ENCODE assay signal across 1 cellular context in the genomic region with DNA sequence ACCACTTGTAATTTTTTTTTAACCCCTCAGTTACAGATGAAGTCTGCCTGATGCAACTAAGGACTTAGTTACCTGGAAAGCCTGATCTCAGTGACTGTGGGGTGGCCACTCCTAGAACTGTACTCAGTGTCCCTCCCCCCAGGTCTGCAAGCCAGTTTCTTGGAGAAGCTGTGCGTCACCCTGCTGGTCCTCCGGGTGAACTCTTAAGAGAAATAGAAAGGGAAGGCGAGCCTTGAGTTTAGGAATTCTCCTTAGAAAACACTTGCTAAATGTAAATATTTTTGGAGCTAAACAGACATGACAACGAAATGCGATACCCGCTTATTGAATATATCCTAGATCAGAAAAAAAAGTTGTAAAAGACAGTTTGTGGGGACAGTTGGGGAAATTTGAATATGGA.
TF ChIP-seq lines count a peak whose summit lies in the region.

No MANE protein-coding gene starts in this region.

TF ChIP-seq in K562, 482 proteins besides CTCF, POLR2A, EP300 and RAD21:
- TF ChIP-seq SP1 (CRISPR knock-in tag; IDR thresholded peaks at IDR 0.05), result no peak
- TF ChIP-seq ZFP1 (CRISPR knock-in tag; IDR thresholded peaks at IDR 0.05), result no peak
- TF ChIP-seq, protein P1, sequence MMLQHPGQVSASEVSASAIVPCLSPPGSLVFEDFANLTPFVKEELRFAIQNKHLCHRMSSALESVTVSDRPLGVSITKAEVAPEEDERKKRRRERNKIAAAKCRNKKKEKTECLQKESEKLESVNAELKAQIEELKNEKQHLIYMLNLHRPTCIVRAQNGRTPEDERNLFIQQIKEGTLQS (IDR thresholded peaks at IDR 0.05), result no peak
- TF ChIP-seq, protein P1 (CRISPR knock-in tag; conservative IDR thresholded peaks at IDR 0.05), result no peak
- TF ChIP-seq NCOA2 (IDR thresholded peaks at IDR 0.05; ENCODE audit: partially characterized antibody in 2 of 2), result no peak
- no peak for TF ChIP-seq PYGO2 (tag; IDR thresholded peaks at IDR 0.05)
- no peak for TF ChIP-seq CAMTA2 (CRISPR knock-in tag; conservative IDR thresholded peaks at IDR 0.05)
- TF ChIP-seq PTTG1 (tag; IDR thresholded peaks at IDR 0.05; ENCODE audit: low read depth), result no peak
- TF ChIP-seq PHB2 (IDR thresholded peaks at IDR 0.05; ENCODE audit: low read depth), result no peak
